Comparison of ENCODE assay signal across 34 cellular contexts in genomic region chr2:26212011-26212410, GRCh38.
"Had no signal": no experiment of that assay in that cellular context is flagged by ENCODE, and none has a peak within 500 bp of the region (broad histone marks: within the 10 kb centered on the region; RNA-seq: fewer than 3 reads in every experiment).

No MANE protein-coding gene starts in this region.

- H3K4me3 ChIP-seq: MG63 had no signal

- DNase-seq: Karpas-422, Kasumi-1, MG63, MM.1S, MV-4-11, NCI-H1048, NCI-H1092, NCI-H1092 treated with DMSO at 0.1 percent for 48 hours, NCI-H1105, NCI-H1105 treated with DMSO at 0.1 percent for 48 hours, NCI-H1417, NCI-H1417 treated with DMSO at 0.1 percent for 48 hours, NCI-H1436, NCI-H1436 treated with DMSO at 0.1 percent for 48 hours, NCI-H146, NCI-H1694, NCI-H1694 treated with DMSO at 0.1 percent for 48 hours, NCI-H187, NCI-H187 treated with DMSO at 0.1 percent for 48 hours, NCI-H1930, NCI-H2029, NCI-H2029 treated with DMSO at 0.1 percent for 48 hours, NCI-H2081, NCI-H2081 treated with DMSO at 0.1 percent for 48 hours, NCI-H2107, NCI-H2171, NCI-H2171 treated with DMSO at 0.1 percent for 48 hours, NCI-H2227 treated with DMSO at 0.1 percent for 48 hours, NCI-H226, NCI-H345, NCI-H446, NCI-H446 treated with DMSO at 0.1 percent for 48 hours, NCI-H510A, NCI-H510A treated with DMSO at 0.1 percent for 48 hours had no signal

- H3K27me3 ChIP-seq: MG63 had no signal

- H3K9me3 ChIP-seq: MG63 had no signal
